In the genomic region with DNA sequence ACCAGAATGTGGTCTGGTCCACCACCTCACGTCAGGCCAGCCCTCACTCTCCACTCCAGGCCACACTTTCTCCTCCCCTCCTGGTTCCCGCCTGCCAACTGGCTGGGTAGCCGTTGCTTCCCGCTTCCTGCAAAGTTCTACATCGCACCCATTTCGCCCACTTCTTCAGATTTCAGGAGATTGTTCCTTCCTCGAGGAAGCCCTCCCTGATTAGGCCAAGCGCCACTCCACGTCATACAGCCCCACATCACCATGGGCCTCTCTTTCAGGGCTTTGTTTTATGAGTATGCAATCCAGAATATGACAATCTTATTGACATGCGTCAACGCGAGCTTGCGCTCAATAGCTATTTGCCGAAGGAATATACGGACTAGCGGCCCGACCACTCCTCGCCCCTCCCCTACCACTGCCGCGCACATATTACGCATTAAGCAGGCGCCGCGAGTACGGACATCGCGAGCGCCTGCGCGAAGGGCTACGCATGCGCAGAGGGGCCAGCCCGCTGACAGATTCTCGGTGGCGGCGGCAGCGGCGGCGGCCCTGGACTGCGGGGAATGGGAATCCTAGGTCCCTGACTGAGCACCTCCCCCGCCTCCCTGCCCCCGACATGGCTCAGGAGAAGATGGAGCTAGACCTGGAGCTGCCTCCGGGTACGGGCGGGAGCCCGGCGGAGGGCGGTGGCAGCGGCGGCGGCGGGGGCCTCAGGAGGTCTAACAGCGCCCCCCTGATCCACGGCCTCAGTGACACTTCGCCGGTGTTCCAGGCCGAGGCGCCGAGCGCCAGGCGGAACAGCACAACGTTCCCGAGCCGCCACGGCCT, we compare ENCODE assay signal across 1 cellular context.
TF ChIP-seq lines count a peak whose summit lies in the region.

No MANE protein-coding gene starts in this region.

TF ChIP-seq in HepG2, 621 proteins besides CTCF, POLR2A, EP300 and RAD21 (continued from another document and continues in another):
- TF ChIP-seq GABPA (IDR thresholded peaks at IDR 0.05; ENCODE audit: low read depth, low read length) (no peak), GABPA (CRISPR knock-in tag; IDR thresholded peaks at IDR 0.05; ENCODE audit: low read depth) (0 out of 2 replicates have a peak, but pooled peaks have one; percentile 57), ZNF446 (CRISPR knock-in tag; IDR thresholded peaks at IDR 0.05) (no peak; the same call in 1 of the 2 replicates), ZNF562 (CRISPR knock-in tag; IDR thresholded peaks at IDR 0.05; ENCODE audit: borderline replicate concordance) (no peak), FOXK2 (IDR thresholded peaks at IDR 0.05) (peak; percentile 52; the same call in 1 of the 2 replicates), HDAC6 (IDR thresholded peaks at IDR 0.05; ENCODE audit: low read depth, low read length) (no peak), ZNF768 (CRISPR knock-in tag; IDR thresholded peaks at IDR 0.05) (peak; percentile 79; the same call in 1 of the 2 replicates), CAMTA2 (CRISPR knock-in tag; IDR thresholded peaks at IDR 0.05; ENCODE audit: borderline replicate concordance) (peak; percentile 64; the same call in 1 of the 2 replicates), AHR (CRISPR knock-in tag; IDR thresholded peaks at IDR 0.05) (peak; percentile 31; the same call in 1 of the 2 replicates), ZNF501 (CRISPR knock-in tag; IDR thresholded peaks at IDR 0.05) (peak; percentile 93), ZNF367 (CRISPR knock-in tag; IDR thresholded peaks at IDR 0.05; ENCODE audit: borderline replicate concordance) (no peak), PRMT3 (CRISPR knock-in tag; IDR thresholded peaks at IDR 0.05; ENCODE audit: borderline replicate concordance, low read depth) (no peak), HDAC1 (CRISPR knock-in tag; IDR thresholded peaks at IDR 0.05) (peak; percentile 71), ARNTL (CRISPR knock-in tag; IDR thresholded peaks at IDR 0.05) (0 out of 2 replicates have a peak, but pooled peaks have one; percentile 33), ZNF143 (CRISPR knock-in tag; IDR thresholded peaks at IDR 0.05) (peak; percentile 62), FOXO1 (CRISPR knock-in tag; IDR thresholded peaks at IDR 0.05) (peak; percentile 28; the same call in 1 of the 2 replicates), NBN (conservative IDR thresholded peaks at IDR 0.05) (no peak), SUZ12 (IDR thresholded peaks at IDR 0.05; ENCODE audit: low read depth, low read length) (no peak), HIVEP1 (CRISPR knock-in tag; IDR thresholded peaks at IDR 0.05) (0 out of 2 replicates have a peak, but pooled peaks have one; percentile 75), MIER3 (CRISPR knock-in tag; IDR thresholded peaks at IDR 0.05; ENCODE audit: borderline replicate concordance) (0 out of 2 replicates have a peak, but pooled peaks have one; percentile 63), ZMYM4 (CRISPR knock-in tag; IDR thresholded peaks at IDR 0.05) (peak; percentile 96), SRSF4 (IDR thresholded peaks at IDR 0.05; ENCODE audit: low read depth, low read length, poor library complexity, severe bottlenecking) (no peak), KMT2A (CRISPR knock-in tag; IDR thresholded peaks at IDR 0.05) (peak; percentile 97), ZNF205 (CRISPR knock-in tag; IDR thresholded peaks at IDR 0.05) (peak; percentile 62), RXRB (CRISPR knock-in tag; IDR thresholded peaks at IDR 0.05; ENCODE audit: borderline replicate concordance) (0 out of 2 replicates have a peak, but pooled peaks have one; percentile 12), ZNF24 (IDR thresholded peaks at IDR 0.05) (no peak), ZEB1 (IDR thresholded peaks at IDR 0.05; ENCODE audit: insufficient replicate concordance, low read depth) (peak; percentile 40), ZNF326 (CRISPR knock-in tag; IDR thresholded peaks at IDR 0.05; ENCODE audit: borderline replicate concordance) (no peak), ZNF747 (CRISPR knock-in tag; IDR thresholded peaks at IDR 0.05; ENCODE audit: borderline replicate concordance) (peak; percentile 83; the same call in 1 of the 2 replicates), XRCC5 (optimal IDR thresholded peaks at IDR 0.05; ENCODE audit: low read length) (peak; percentile 19), SP4 (CRISPR knock-in tag; IDR thresholded peaks at IDR 0.05) (peak; percentile 76; the same call in 1 of the 2 replicates), CCDC6 (CRISPR knock-in tag; IDR thresholded peaks at IDR 0.05) (peak; percentile 60; the same call in 1 of the 2 replicates), RBFOX2 (IDR thresholded peaks at IDR 0.05; ENCODE audit: low read depth, low read length) (peak; percentile 82), KLF15 (CRISPR knock-in tag; IDR thresholded peaks at IDR 0.05; ENCODE audit: borderline replicate concordance) (no peak), ZFP41 (CRISPR knock-in tag; IDR thresholded peaks at IDR 0.05; ENCODE audit: borderline replicate concordance) (no peak), KLF11 (CRISPR knock-in tag; IDR thresholded peaks at IDR 0.05) (no peak), KMT2B (CRISPR knock-in tag; IDR thresholded peaks at IDR 0.05) (peak; percentile 99), GATAD1 (CRISPR knock-in tag; IDR thresholded peaks at IDR 0.05) (peak; percentile 98)
- TF ChIP-seq, protein P1, sequence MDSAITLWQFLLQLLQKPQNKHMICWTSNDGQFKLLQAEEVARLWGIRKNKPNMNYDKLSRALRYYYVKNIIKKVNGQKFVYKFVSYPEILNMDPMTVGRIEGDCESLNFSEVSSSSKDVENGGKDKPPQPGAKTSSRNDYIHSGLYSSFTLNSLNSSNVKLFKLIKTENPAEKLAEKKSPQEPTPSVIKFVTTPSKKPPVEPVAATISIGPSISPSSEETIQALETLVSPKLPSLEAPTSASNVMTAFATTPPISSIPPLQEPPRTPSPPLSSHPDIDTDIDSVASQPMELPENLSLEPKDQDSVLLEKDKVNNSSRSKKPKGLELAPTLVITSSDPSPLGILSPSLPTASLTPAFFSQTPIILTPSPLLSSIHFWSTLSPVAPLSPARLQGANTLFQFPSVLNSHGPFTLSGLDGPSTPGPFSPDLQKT (CRISPR knock-in tag; IDR thresholded peaks at IDR 0.05; ENCODE audit: borderline replicate concordance): no peak
- TF ChIP-seq, protein P2, sequence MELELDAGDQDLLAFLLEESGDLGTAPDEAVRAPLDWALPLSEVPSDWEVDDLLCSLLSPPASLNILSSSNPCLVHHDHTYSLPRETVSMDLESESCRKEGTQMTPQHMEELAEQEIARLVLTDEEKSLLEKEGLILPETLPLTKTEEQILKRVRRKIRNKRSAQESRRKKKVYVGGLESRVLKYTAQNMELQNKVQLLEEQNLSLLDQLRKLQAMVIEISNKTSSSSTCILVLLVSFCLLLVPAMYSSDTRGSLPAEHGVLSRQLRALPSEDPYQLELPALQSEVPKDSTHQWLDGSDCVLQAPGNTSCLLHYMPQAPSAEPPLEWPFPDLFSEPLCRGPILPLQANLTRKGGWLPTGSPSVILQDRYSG (CRISPR knock-in tag; IDR thresholded peaks at IDR 0.05): no peak
- TF ChIP-seq, protein P3, sequence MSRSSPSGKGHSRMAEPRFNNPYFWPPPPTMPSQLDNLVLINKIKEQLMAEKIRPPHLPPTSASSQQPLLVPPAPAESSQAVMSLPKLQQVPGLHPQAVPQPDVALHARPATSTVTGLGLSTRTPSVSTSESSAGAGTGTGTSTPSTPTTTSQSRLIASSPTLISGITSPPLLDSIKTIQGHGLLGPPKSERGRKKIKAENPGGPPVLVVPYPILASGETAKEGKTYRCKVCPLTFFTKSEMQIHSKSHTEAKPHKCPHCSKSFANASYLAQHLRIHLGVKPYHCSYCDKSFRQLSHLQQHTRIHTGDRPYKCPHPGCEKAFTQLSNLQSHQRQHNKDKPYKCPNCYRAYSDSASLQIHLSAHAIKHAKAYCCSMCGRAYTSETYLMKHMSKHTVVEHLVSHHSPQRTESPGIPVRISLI (CRISPR knock-in tag; IDR thresholded peaks at IDR 0.05; ENCODE audit: borderline replicate concordance): peak; percentile 62; the same call in 1 of the 2 replicates
- TF ChIP-seq, protein P4, sequence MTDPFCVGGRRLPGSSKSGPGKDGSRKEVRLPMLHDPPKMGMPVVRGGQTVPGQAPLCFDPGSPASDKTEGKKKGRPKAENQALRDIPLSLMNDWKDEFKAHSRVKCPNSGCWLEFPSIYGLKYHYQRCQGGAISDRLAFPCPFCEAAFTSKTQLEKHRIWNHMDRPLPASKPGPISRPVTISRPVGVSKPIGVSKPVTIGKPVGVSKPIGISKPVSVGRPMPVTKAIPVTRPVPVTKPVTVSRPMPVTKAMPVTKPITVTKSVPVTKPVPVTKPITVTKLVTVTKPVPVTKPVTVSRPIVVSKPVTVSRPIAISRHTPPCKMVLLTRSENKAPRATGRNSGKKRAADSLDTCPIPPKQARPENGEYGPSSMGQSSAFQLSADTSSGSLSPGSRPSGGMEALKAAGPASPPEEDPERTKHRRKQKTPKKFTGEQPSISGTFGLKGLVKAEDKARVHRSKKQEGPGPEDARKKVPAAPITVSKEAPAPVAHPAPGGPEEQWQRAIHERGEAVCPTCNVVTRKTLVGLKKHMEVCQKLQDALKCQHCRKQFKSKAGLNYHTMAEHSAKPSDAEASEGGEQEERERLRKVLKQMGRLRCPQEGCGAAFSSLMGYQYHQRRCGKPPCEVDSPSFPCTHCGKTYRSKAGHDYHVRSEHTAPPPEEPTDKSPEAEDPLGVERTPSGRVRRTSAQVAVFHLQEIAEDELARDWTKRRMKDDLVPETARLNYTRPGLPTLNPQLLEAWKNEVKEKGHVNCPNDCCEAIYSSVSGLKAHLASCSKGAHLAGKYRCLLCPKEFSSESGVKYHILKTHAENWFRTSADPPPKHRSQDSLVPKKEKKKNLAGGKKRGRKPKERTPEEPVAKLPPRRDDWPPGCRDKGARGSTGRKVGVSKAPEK (CRISPR knock-in tag; IDR thresholded peaks at IDR 0.05; ENCODE audit: borderline replicate concordance): 0 out of 2 replicates have a peak, but pooled peaks have one; percentile 40
- TF ChIP-seq, protein P5, sequence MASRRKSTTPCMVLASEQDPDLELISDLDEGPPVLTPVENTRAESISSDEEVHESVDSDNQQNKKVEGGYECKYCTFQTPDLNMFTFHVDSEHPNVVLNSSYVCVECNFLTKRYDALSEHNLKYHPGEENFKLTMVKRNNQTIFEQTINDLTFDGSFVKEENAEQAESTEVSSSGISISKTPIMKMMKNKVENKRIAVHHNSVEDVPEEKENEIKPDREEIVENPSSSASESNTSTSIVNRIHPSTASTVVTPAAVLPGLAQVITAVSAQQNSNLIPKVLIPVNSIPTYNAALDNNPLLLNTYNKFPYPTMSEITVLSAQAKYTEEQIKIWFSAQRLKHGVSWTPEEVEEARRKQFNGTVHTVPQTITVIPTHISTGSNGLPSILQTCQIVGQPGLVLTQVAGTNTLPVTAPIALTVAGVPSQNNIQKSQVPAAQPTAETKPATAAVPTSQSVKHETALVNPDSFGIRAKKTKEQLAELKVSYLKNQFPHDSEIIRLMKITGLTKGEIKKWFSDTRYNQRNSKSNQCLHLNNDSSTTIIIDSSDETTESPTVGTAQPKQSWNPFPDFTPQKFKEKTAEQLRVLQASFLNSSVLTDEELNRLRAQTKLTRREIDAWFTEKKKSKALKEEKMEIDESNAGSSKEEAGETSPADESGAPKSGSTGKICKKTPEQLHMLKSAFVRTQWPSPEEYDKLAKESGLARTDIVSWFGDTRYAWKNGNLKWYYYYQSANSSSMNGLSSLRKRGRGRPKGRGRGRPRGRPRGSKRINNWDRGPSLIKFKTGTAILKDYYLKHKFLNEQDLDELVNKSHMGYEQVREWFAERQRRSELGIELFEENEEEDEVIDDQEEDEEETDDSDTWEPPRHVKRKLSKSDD (CRISPR knock-in tag; IDR thresholded peaks at IDR 0.05; ENCODE audit: low read depth): no peak; the same call in 1 of the 2 replicates
- TF ChIP-seq, protein P6, sequence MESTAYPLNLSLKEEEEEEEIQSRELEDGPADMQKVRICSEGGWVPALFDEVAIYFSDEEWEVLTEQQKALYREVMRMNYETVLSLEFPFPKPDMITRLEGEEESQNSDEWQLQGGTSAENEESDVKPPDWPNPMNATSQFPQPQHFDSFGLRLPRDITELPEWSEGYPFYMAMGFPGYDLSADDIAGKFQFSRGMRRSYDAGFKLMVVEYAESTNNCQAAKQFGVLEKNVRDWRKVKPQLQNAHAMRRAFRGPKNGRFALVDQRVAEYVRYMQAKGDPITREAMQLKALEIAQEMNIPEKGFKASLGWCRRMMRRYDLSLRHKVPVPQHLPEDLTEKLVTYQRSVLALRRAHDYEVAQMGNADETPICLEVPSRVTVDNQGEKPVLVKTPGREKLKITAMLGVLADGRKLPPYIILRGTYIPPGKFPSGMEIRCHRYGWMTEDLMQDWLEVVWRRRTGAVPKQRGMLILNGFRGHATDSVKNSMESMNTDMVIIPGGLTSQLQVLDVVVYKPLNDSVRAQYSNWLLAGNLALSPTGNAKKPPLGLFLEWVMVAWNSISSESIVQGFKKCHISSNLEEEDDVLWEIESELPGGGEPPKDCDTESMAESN (CRISPR knock-in tag; conservative IDR thresholded peaks at IDR 0.05): peak; percentile 79
- TF ChIP-seq, protein P7, sequence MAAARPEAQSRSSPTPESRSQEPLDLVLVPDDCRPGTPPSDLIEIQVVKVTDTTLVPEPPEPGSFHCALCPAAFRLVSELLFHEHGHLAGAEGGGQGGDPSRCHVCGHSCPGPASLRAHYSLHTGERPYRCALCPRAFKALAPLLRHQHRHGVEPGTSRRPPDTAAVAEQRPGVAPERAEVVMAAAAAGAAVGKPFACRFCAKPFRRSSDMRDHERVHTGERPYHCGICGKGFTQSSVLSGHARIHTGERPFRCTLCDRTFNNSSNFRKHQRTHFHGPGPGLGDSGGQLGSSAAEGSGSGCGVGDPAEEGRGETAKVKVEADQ (CRISPR knock-in tag; IDR thresholded peaks at IDR 0.05; ENCODE audit: borderline replicate concordance): no peak
- TF ChIP-seq, protein P8, sequence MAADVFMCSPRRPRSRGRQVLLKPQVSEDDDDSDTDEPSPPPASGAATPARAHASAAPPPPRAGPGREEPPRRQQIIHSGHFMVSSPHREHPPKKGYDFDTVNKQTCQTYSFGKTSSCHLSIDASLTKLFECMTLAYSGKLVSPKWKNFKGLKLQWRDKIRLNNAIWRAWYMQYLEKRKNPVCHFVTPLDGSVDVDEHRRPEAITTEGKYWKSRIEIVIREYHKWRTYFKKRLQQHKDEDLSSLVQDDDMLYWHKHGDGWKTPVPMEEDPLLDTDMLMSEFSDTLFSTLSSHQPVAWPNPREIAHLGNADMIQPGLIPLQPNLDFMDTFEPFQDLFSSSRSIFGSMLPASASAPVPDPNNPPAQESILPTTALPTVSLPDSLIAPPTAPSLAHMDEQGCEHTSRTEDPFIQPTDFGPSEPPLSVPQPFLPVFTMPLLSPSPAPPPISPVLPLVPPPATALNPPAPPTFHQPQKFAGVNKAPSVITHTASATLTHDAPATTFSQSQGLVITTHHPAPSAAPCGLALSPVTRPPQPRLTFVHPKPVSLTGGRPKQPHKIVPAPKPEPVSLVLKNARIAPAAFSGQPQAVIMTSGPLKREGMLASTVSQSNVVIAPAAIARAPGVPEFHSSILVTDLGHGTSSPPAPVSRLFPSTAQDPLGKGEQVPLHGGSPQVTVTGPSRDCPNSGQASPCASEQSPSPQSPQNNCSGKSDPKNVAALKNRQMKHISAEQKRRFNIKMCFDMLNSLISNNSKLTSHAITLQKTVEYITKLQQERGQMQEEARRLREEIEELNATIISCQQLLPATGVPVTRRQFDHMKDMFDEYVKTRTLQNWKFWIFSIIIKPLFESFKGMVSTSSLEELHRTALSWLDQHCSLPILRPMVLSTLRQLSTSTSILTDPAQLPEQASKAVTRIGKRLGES (CRISPR knock-in tag; IDR thresholded peaks at IDR 0.05; ENCODE audit: borderline replicate concordance): no peak
- TF ChIP-seq, protein P9, sequence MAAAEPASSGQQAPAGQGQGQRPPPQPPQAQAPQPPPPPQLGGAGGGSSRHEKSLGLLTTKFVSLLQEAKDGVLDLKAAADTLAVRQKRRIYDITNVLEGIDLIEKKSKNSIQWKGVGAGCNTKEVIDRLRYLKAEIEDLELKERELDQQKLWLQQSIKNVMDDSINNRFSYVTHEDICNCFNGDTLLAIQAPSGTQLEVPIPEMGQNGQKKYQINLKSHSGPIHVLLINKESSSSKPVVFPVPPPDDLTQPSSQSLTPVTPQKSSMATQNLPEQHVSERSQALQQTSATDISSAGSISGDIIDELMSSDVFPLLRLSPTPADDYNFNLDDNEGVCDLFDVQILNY (CRISPR knock-in tag; conservative IDR thresholded peaks at IDR 0.05): 0 out of 2 replicates have a peak, but pooled peaks have one; percentile 21
